8 cellular contexts compared by ENCODE assay signal in genomic region chr16:8868272-8869211, GRCh38. TPM values are rescaled to one million over a fixed set of nuclear protein-coding genes. Genes with fewer than 3 reads are reported as not detected.
DNase-seq lines count a peak whose midpoint lies in the region; ATAC-seq and TF ChIP-seq lines count a peak whose summit lies in the region.

Gene CARHSP1 (minus strand): TSS chr16:8869006. CDS start chr16:8859328, 9,678 bp downstream.

- peak within 1 kb of the TSS; percentile 97 for H3K4me3 Mint-ChIP-seq in T-helper 17 cell

- ATAC-seq in GM18498 (IDR thresholded peaks at IDR 0.05; ENCODE audit: unreplicated experiment) (peak; percentile 74), HG02884 (IDR thresholded peaks at IDR 0.05; ENCODE audit: unreplicated experiment) (peak; percentile 58), T-helper 17 cell (peak; percentile 83), left ventricle myocardium superior (peak; percentile 91)

- TF ChIP-seq CTCF in vagina (IDR thresholded peaks at IDR 0.05), result no peak

- H3K4me1 ChIP-seq in vagina, result peaks cover 52% of the 10 kb centered on the region

- peak within 1 kb of the TSS; percentile 88 for H3K27ac Mint-ChIP-seq in T-helper 17 cell

- peak in 1 of 2 donors; percentile 81 for TF ChIP-seq POLR2A in vagina (IDR thresholded peaks at IDR 0.05)

- no peaks in the 10 kb centered on the region for H3K27me3 ChIP-seq in vagina

- peaks cover 4% of the 10 kb centered on the region for H3K36me3 Mint-ChIP-seq in T-helper 17 cell (ENCODE audit: low read depth)

- H3K27ac ChIP-seq in vagina, result peak within 1 kb of the TSS; percentile 86

- H3K36me3 ChIP-seq in vagina, result no peaks in the 10 kb centered on the region

- H3K4me3 ChIP-seq in vagina, result peak within 1 kb of the TSS; percentile 63 to 64

- intact Hi-C loops in left ventricle myocardium superior (cut with micrococcal nuclease) (no loop called here), vagina (cut with DNase I) (loop anchor here (2.0 kb wide), 1 partner anchor 72 kb away; the partner anchor contains the start of genes PMM2 and TMEM186)

- DNase-seq in NCI-H1694 (lab: John Stamatoyannopoulos, UW) (peak; percentile 80), T-helper 17 cell (peak; percentile 65 to 86 (median 77)), amygdala (lab: John Stamatoyannopoulos, UW) (peak in 55 of 56 donors; percentile 38 to 92 (median 81)), left ventricle myocardium superior (peak; percentile 91), putamen (ENCODE audit: low spot score) (peak; percentile 93), vagina (ENCODE audit: extremely low spot score in 2 of 2) (no peak)

- H3K9me3 ChIP-seq in T-helper 17 cell (ENCODE audit: control insufficient read depth, low read length, poor library complexity, severe bottlenecking) (no peaks in the 10 kb centered on the region), vagina (no peaks in the 10 kb centered on the region)

- H3K27me3 Mint-ChIP-seq in T-helper 17 cell, result no peaks in the 10 kb centered on the region

- H3K4me1 Mint-ChIP-seq in T-helper 17 cell, result peaks cover 30% of the 10 kb centered on the region

RNA-seq across cellular contexts. Expression of gene CARHSP1, which starts in this region (rescaled TPM):
- total RNA-seq in T-helper 17 cell (10 to 100 TPM; 25.4 to 30.4 TPM), left ventricle myocardium superior (23.8 TPM), vagina (125 TPM)

Comparison
In these comparisons a context has a peak if more than half of its experiments do, and no peak if none do; other contexts are left out.
1. DNase-seq: peak in NCI-H1694 (single experiment), T-helper 17 cell (3 of 3), amygdala (55 of 56), left ventricle myocardium superior (single experiment) and putamen (single experiment); none in vagina (0 of 2).
2. Peak in every context shown above with its lines, with median percentiles within 50 percentile points of each other: ATAC-seq.